In the genomic region with DNA sequence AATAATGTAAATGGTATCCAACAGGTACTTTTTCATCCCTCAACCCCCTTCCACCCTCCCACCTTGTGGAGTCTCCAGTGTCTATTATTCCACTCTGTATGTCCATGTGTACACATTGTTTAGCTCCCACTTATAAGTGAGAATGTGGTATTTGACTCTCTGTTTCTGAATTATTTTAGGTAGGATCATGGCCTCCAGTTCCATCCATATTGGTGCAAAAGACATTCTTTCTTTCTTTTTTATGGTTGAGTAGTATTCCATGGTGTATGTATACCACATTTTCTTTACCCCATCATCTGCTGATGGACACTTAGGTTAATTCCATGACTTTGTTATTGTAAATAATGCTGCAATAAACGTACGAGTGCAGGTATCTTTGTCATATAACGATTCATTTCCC, we compare ENCODE assay signal across 6 cellular contexts. TPM values are rescaled to one million over a fixed set of nuclear protein-coding genes. Genes with fewer than 3 reads are reported as not detected.
"Had no signal": no experiment of that assay in that cellular context is flagged by ENCODE, and none has a peak within 500 bp of the region (broad histone marks: within the 10 kb centered on the region; RNA-seq: fewer than 3 reads in every experiment).

No MANE protein-coding gene starts in this region.

- H3K27ac Mint-ChIP-seq: GM23338, H9, IgD-negative memory B cell had no signal

- H3K9me3 Mint-ChIP-seq: GM23338, H9, IgD-negative memory B cell had no signal

- H3K36me3 Mint-ChIP-seq: IgD-negative memory B cell had no signal

- H3K4me3 Mint-ChIP-seq: GM23338, H9, IgD-negative memory B cell had no signal

- ATAC-seq: GM23338, HCT116 had no signal

- DNase-seq: H9, KBM-7 had no signal

RNA-seq across cellular contexts. Expression of gene PRND, which starts 58.2 kb away (rescaled TPM):
- total RNA-seq: HepG2 had no signal
